Comparison of ENCODE assay signal across 8 cellular contexts in genomic region chr5:50667653-50668403, GRCh38. TPM values are rescaled to one million over a fixed set of nuclear protein-coding genes. Genes with fewer than 3 reads are reported as not detected.
DNase-seq lines count a peak whose midpoint lies in the region; ATAC-seq and TF ChIP-seq lines count a peak whose summit lies in the region.

No MANE protein-coding gene starts in this region.

- peak overlapping the region; percentile 85 for H2AFZ ChIP-seq in OCI-LY7 (ENCODE audit: low read length)

- peaks cover 48% of the 10 kb centered on the region for H3K79me2 ChIP-seq in OCI-LY7 (ENCODE audit: insufficient read depth, low read depth, low read length)

- no peak; the same call in 1 of the 2 replicates for TF ChIP-seq CTCF in OCI-LY7 (conservative IDR thresholded peaks at IDR 0.05; ENCODE audit: low read length)
- TF ChIP-seq CTCF in foreskin keratinocyte (conservative IDR thresholded peaks at IDR 0.05): no peak

- H3K4me1 ChIP-seq in BLaER1 (peaks cover 27% of the 10 kb centered on the region), OCI-LY7 (ENCODE audit: insufficient read depth, low read length, poor library complexity, severe bottlenecking) (peaks cover 47% of the 10 kb centered on the region), foreskin keratinocyte (peaks cover 11% of the 10 kb centered on the region), thymus (ENCODE audit: control insufficient read depth, insufficient read depth, low read length) (no peaks in the 10 kb centered on the region)

- CTCF ChIA-PET in OCI-LY7 (lab: Charles Lee; ENCODE audit: unreplicated experiment): no interaction called here

- under 1% methylated on average over 43 of the region's 43 CpGs for WGBS in thymus

- DNase-seq in OCI-LY7 (ENCODE audit: low spot score) (peak; percentile 88), foreskin keratinocyte (peak; percentile 61 to 75), occipital lobe (lab: John Stamatoyannopoulos, UW) (peak; percentile 18)
- peak; percentile 67 to 76 for DNase-seq in activated T-helper 1 cell treated with anti-CD3 and anti-CD28 coated beads, Interleukin-2, amount 50 U/mL, for 16 hours (ENCODE audit: low read depth in 1 of 2, low spot score in 1 of 2)

- H4K20me1 ChIP-seq in BLaER1 (peaks cover 10% of the 10 kb centered on the region; the same call in 1 of the 2 replicates), OCI-LY7 (ENCODE audit: insufficient read depth, low read length) (no peaks in the 10 kb centered on the region)

- H3K4me2 ChIP-seq in BLaER1: peak overlapping the region; percentile 78
- H3K4me2 ChIP-seq in OCI-LY7 (ENCODE audit: low read length): peak overlapping the region; percentile 77

- H3K9me3 ChIP-seq in BLaER1 (no peaks in the 10 kb centered on the region), OCI-LY7 (ENCODE audit: low read length) (no peaks in the 10 kb centered on the region), thymus (ENCODE audit: control insufficient read depth) (no peaks in the 10 kb centered on the region)

- ATAC-seq in GM19025 (IDR thresholded peaks at IDR 0.05; ENCODE audit: low read depth, unreplicated experiment) (peak; percentile 81), HG03196 (IDR thresholded peaks at IDR 0.05; ENCODE audit: unreplicated experiment) (peak; percentile 89), foreskin keratinocyte (peak; percentile 90)

- H3K27ac ChIP-seq in BLaER1: peak overlapping the region; percentile 94
- peak overlapping the region; percentile 83 for H3K27ac ChIP-seq in OCI-LY7 (ENCODE audit: low read depth, low read length, poor library complexity, severe bottlenecking)
- peak overlapping the region; percentile 89 for H3K27ac ChIP-seq in foreskin keratinocyte
- peak overlapping the region; percentile 99 for H3K27ac ChIP-seq in thymus (ENCODE audit: low read depth)

- POLR2A ChIA-PET in OCI-LY7 (lab: Charles Lee): interaction anchor here (0.6 to 1.2 kb wide), 4 partner anchors 94 to 222 kb away, joined by 3 to 5 read pairs (median 3); no protein-coding TSS in a partner anchor

- H3K9me2 ChIP-seq in OCI-LY7 (ENCODE audit: insufficient read depth, low read length): no peaks in the 10 kb centered on the region

- H3K9ac ChIP-seq in BLaER1: peak overlapping the region; percentile 88

- no TSS peak for BruUV-seq in OCI-LY7 (replicated peaks; lab: Mats Ljungman, UMichigan)

- H3K27me3 ChIP-seq in BLaER1 (no peaks in the 10 kb centered on the region), foreskin keratinocyte (no peaks in the 10 kb centered on the region), thymus (ENCODE audit: control insufficient read depth, insufficient read depth) (no peaks in the 10 kb centered on the region)

- H3K36me3 ChIP-seq in BLaER1 (0 out of 2 replicates have a peak, but pooled peaks cover 5% of the 10 kb centered on the region), OCI-LY7 (ENCODE audit: insufficient read depth, low read length) (no peaks in the 10 kb centered on the region), thymus (ENCODE audit: control insufficient read depth, insufficient read depth) (no peaks in the 10 kb centered on the region)

- peak overlapping the region; percentile 82 for H3K4me3 ChIP-seq in BLaER1
- peak overlapping the region; percentile 91 for H3K4me3 ChIP-seq in OCI-LY7 (ENCODE audit: low read depth, low read length, poor library complexity, severe bottlenecking)
- peak overlapping the region; percentile 57 for H3K4me3 ChIP-seq in thymus (ENCODE audit: low read length)

- intact Hi-C loops in OCI-LY7 (cut with micrococcal nuclease; ENCODE audit: unreplicated experiment): loop anchor here (2.0 to 5.0 kb wide), 6 partner anchors 44 to 227 kb away; partner anchors contain the start of gene EMB

RNA-seq across cellular contexts. Expression of gene PARP8, which starts 1.4 kb away (rescaled TPM):
- total RNA-seq in OCI-LY7 (2014; rRNA removed; shearing (Covaris generic)): 22.9 and 39.2 TPM in 2 replicates
- 36.8 and 39.7 TPM in 2 replicates for total RNA-seq in OCI-LY7 (2022)
- total RNA-seq in foreskin keratinocyte: 20.2 and 21.8 TPM in 2 replicates
- 6.3 and 7.4 TPM in 2 replicates for polyA plus RNA-seq in foreskin keratinocyte
- 48.7 TPM for total RNA-seq in occipital lobe
- 29.0 TPM for polyA plus RNA-seq in thymus

Comparison
In these comparisons a context has a peak if more than half of its experiments do, and no peak if none do; other contexts are left out.
1. Peak in every context shown above with its lines: DNase-seq, ATAC-seq, H3K4me3 ChIP-seq and H3K27ac ChIP-seq.
2. DNase-seq: peak in every context shown above with its lines; median percentile 88 in OCI-LY7; 72 in activated T-helper 1 cell treated with anti-CD3 and anti-CD28 coated beads, Interleukin-2, amount 50 U/mL, for 16 hours; 68 in foreskin keratinocyte; 18 in occipital lobe.